In the genomic region with DNA sequence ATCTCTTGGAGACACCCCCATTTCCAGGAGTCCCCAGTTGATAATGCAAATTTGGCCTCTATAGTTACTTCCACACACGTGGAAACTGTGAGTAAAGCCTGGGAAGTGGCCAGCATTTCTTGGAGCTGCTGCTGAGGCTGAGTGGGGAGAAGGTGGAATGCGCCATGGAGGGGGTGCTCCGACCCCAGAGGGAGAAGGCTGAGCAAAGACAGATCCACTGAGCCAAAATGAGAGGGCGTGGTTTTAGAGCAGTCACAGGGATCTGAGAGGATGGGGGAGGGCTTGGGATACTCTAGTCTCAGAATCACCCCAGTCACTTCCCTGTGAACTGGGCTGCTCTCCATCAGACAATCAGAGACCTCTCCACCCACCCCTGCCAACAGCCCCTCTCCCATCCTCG, we compare ENCODE assay signal across 21 cellular contexts. TPM values are rescaled to one million over a fixed set of nuclear protein-coding genes. Genes with fewer than 3 reads are reported as not detected.
DNase-seq lines count a peak whose midpoint lies in the region; ATAC-seq and TF ChIP-seq lines count a peak whose summit lies in the region.
"Had no signal": no experiment of that assay in that cellular context is flagged by ENCODE, and none has a peak within 500 bp of the region (broad histone marks: within the 10 kb centered on the region; RNA-seq: fewer than 3 reads in every experiment).

No MANE protein-coding gene starts in this region.

- no peak for TF ChIP-seq CTCF in astrocyte of the spinal cord (IDR thresholded peaks at IDR 0.05; ENCODE audit: low read depth, low read length)
- TF ChIP-seq CTCF in left ventricle myocardium inferior (IDR thresholded peaks at IDR 0.05; ENCODE audit: borderline replicate concordance): no peak
- TF ChIP-seq CTCF in sigmoid colon (IDR thresholded peaks at IDR 0.05): no peak
- TF ChIP-seq CTCF in thyroid gland (IDR thresholded peaks at IDR 0.05): no peak

- no peak for ATAC-seq in HG02885 (IDR thresholded peaks at IDR 0.05; ENCODE audit: poor library complexity, unreplicated experiment)
- ATAC-seq: K562; stimulated activated naive B cell treated with anti-CD40 and anti-IgM and Interleukin-4, amounts not matched to agents 10 μg/mL and 1 μg/mL and 100 μg/mL, for 72 hours; T-cell had no signal

- H3K9me3 ChIP-seq in left ventricle myocardium inferior (replicated peaks): no peaks in the 10 kb centered on the region
- no peaks in the 10 kb centered on the region for H3K9me3 ChIP-seq in sigmoid colon
- H3K9me3 ChIP-seq in thyroid gland: no peaks in the 10 kb centered on the region
- H3K9me3 ChIP-seq: ovary, upper lobe of left lung had no signal

- H3K27me3 ChIP-seq in left ventricle myocardium inferior (ENCODE audit: low read depth) (no peaks in the 10 kb centered on the region), sigmoid colon (no peaks in the 10 kb centered on the region), thyroid gland (no peaks in the 10 kb centered on the region)
- H3K27me3 ChIP-seq: ovary, upper lobe of left lung had no signal

- TF ChIP-seq EP300 in sigmoid colon (IDR thresholded peaks at IDR 0.05): no peak

- H3K27ac ChIP-seq in left ventricle myocardium inferior (replicated peaks): peak overlapping the region; percentile 64
- H3K27ac ChIP-seq in sigmoid colon: peak overlapping the region in 3 of 4 donors; percentile 38 to 77 (median 65)
- no peak overlapping the region for H3K27ac ChIP-seq in thyroid gland
- H3K27ac ChIP-seq: C4-2B, epithelial cell of prostate, ovary, upper lobe of left lung had no signal

- intact Hi-C loops in left ventricle myocardium inferior (cut with micrococcal nuclease) (no loop called here), sigmoid colon (cut with DNase I) (no loop called here), thyroid gland (cut with DNase I) (loop anchor here (10.0 kb wide), 1 partner anchor 112 kb away; the partner anchor contains the start of gene ZNF362)

- H3K4me3 ChIP-seq in astrocyte of the spinal cord (ENCODE audit: low read depth, low read length) (no peak overlapping the region), left ventricle myocardium inferior (no peak overlapping the region), sigmoid colon (no peak overlapping the region), thyroid gland (replicated peaks in 1 of 3) (no peak overlapping the region)
- H3K4me3 ChIP-seq: K562, ovary, upper lobe of left lung had no signal

- in situ Hi-C loops in astrocyte of the spinal cord (cut with HindIII; ENCODE audit: low sequenced_read_pairs): no loop called here

- TF ChIP-seq POLR2A in sigmoid colon (IDR thresholded peaks at IDR 0.05): no peak
- TF ChIP-seq POLR2A in thyroid gland (IDR thresholded peaks at IDR 0.05): no peak

- DNase-seq in HCEC 1CT (peak; percentile 5), astrocyte of the spinal cord (ENCODE audit: low read depth, low spot score) (peak; percentile 39), left ventricle myocardium inferior (no peak), sigmoid colon (no peak), activated gamma-delta T cell treated with Interleukin-2 at 50 U/mL for 16 hours (no peak), thyroid gland (no peak)
- DNase-seq in activated T-cell treated with anti-CD3 and anti-CD28 coated beads, Interleukin-2, amount 50 U/mL, for 48 hours: no peak
- DNase-seq: activated CD4-positive, alpha-beta memory T cell treated with anti-CD3 and anti-CD28 coated beads, Interleukin-2, amount 10 ng/mL, durations not matched to agents 7 days and 5 days; dermis blood vessel endothelial cell; DMS153; hippocampal formation; NCI-H1092; NCI-H82; ovary; stimulated activated naive B cell treated with anti-CD40 and anti-IgM and Interleukin-4, amounts not matched to agents 10 μg/mL and 1 μg/mL and 100 μg/mL, for 72 hours; T-cell; upper lobe of left lung had no signal

- H3K36me3 ChIP-seq in left ventricle myocardium inferior (peaks cover 26% of the 10 kb centered on the region), sigmoid colon (peaks cover 0 to 16% (median 2%) of the 10 kb centered on the region in 4 donors), thyroid gland (peaks cover 0 to 12% of the 10 kb centered on the region in 2 donors)
- H3K36me3 ChIP-seq: ovary had no signal

- peaks cover 14% of the 10 kb centered on the region for H3K4me1 ChIP-seq in left ventricle myocardium inferior
- peaks cover 0 to 49% (median 29%) of the 10 kb centered on the region in 4 donors for H3K4me1 ChIP-seq in sigmoid colon
- H3K4me1 ChIP-seq in thyroid gland: no peaks in the 10 kb centered on the region
- H3K4me1 ChIP-seq: upper lobe of left lung had no signal

- 67 to 69% methylated on average over 5 of the region's 5 CpGs for WGBS in sigmoid colon, 2 donors
- WGBS in thyroid gland, 2 donors: 60 to 73% methylated on average over 5 of the region's 5 CpGs

RNA-seq across cellular contexts. Expression of gene TRIM62, which starts 38.7 kb away (rescaled TPM):
- 2.3 TPM for total RNA-seq in left ventricle myocardium inferior
- total RNA-seq in sigmoid colon: 1 to 10 TPM; 3.2 to 5.2 (median 4.5) TPM
- 1 to 10 TPM; 1.2 to 4.5 (median 1.6) TPM for polyA plus RNA-seq in sigmoid colon
- total RNA-seq in thyroid gland: 1 to 10 TPM; 6.0 to 9.9 (median 6.9) TPM

Comparison
In these comparisons a context has a peak if more than half of its experiments do, and no peak if none do; other contexts are left out.
1. DNase-seq: peak in HCEC 1CT (single experiment) and astrocyte of the spinal cord (single experiment); none in left ventricle myocardium inferior (single experiment), sigmoid colon (single experiment), activated gamma-delta T cell treated with Interleukin-2 at 50 U/mL for 16 hours (single experiment), activated T-cell treated with anti-CD3 and anti-CD28 coated beads, Interleukin-2, amount 50 U/mL, for 48 hours (0 of 2) and thyroid gland (0 of 2).
2. H3K27ac ChIP-seq: peak in left ventricle myocardium inferior (single experiment) and sigmoid colon (3 of 4); none in thyroid gland (0 of 3).